8 cellular contexts compared by ENCODE assay signal in the genomic region with DNA sequence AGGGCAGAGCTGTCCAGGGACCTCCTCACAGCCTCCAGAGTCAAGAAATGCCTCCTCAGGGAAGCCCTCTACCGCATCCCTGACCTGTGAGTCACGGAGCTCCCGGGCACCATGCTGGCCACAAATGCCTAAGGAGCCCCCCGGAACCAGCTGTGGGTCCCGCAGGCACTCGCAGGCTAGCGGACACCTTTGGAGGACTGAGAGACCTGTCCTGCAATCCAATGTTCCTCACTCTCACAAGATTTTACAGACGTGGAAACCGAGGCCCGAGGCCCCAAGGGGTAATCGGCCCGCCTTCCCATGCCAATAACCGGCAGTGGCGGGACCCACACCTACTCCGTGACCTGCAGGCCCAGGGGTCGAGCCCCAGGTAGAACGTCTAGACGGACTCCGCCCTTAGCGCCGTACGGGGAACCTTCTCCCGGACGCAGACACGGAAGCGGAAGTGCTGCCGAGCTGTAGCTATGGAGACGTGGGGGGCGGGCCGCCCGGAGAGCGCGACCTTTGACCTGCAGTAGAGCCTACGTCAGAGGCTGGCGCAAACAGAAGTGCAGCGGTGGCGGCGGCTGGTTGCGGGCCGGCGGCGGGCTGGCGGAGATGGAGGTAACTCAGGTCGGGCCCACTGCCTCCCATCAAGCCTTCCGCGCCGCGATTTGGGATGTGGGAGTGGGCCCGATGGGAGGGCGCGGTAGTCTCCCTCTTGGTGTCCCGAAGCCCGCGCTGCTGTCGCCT. TPM values are rescaled to one million over a fixed set of nuclear protein-coding genes. Genes with fewer than 3 reads are reported as not detected.
A peak's percentile ranks its signal among the peaks of the same experiment; 100 is the strongest.
DNase-seq lines count a peak whose midpoint lies in the region; TF ChIP-seq lines count a peak whose summit lies in the region.

A gene with protein sequence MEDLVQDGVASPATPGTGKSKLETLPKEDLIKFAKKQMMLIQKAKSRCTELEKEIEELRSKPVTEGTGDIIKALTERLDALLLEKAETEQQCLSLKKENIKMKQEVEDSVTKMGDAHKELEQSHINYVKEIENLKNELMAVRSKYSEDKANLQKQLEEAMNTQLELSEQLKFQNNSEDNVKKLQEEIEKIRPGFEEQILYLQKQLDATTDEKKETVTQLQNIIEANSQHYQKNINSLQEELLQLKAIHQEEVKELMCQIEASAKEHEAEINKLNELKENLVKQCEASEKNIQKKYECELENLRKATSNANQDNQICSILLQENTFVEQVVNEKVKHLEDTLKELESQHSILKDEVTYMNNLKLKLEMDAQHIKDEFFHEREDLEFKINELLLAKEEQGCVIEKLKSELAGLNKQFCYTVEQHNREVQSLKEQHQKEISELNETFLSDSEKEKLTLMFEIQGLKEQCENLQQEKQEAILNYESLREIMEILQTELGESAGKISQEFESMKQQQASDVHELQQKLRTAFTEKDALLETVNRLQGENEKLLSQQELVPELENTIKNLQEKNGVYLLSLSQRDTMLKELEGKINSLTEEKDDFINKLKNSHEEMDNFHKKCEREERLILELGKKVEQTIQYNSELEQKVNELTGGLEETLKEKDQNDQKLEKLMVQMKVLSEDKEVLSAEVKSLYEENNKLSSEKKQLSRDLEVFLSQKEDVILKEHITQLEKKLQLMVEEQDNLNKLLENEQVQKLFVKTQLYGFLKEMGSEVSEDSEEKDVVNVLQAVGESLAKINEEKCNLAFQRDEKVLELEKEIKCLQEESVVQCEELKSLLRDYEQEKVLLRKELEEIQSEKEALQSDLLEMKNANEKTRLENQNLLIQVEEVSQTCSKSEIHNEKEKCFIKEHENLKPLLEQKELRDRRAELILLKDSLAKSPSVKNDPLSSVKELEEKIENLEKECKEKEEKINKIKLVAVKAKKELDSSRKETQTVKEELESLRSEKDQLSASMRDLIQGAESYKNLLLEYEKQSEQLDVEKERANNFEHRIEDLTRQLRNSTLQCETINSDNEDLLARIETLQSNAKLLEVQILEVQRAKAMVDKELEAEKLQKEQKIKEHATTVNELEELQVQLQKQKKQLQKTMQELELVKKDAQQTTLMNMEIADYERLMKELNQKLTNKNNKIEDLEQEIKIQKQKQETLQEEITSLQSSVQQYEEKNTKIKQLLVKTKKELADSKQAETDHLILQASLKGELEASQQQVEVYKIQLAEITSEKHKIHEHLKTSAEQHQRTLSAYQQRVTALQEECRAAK (N-terminal part only) (plus strand): TSS at position 529 of the 732 bp plus-strand sequence. CDS start 69 bp downstream, at position 598.

- H3K36me3 ChIP-seq in HAP-1 (replicated peaks) (peaks cover 11% of the 10 kb centered on the region), MG63 (peaks cover 18% of the 10 kb centered on the region)

- H3K27ac Mint-ChIP-seq in nephron progenitor cell: peak within 1 kb of the TSS; percentile 98
- peak within 1 kb of the TSS; percentile 94 for H3K27ac Mint-ChIP-seq in stimulated activated naive CD8-positive, alpha-beta T cell treated with anti-CD3 and anti-CD28 coated beads, Interleukin-15, Interleukin-2, amounts not matched to agents 100 ng/mL and 50 ng/mL, for 24 hours

- peaks cover 2% of the 10 kb centered on the region; the same call in 1 of the 2 replicates for H3K9me3 ChIP-seq in HAP-1
- H3K9me3 ChIP-seq in MG63: no peaks in the 10 kb centered on the region

- H3K27me3 ChIP-seq in HAP-1 (ENCODE audit: low read depth): no peaks in the 10 kb centered on the region
- H3K27me3 ChIP-seq in MG63: no peaks in the 10 kb centered on the region

- H3K4me3 Mint-ChIP-seq in nephron progenitor cell: peak within 1 kb of the TSS; percentile 95
- peak within 1 kb of the TSS; percentile 98 for H3K4me3 Mint-ChIP-seq in stimulated activated naive CD8-positive, alpha-beta T cell treated with anti-CD3 and anti-CD28 coated beads, Interleukin-15, Interleukin-2, amounts not matched to agents 100 ng/mL and 50 ng/mL, for 24 hours

- H3K4me1 ChIP-seq in HAP-1: peaks cover 20% of the 10 kb centered on the region

- H3K4me3 ChIP-seq in HAP-1: peak within 1 kb of the TSS; percentile 81
- peak within 1 kb of the TSS; percentile 97 for H3K4me3 ChIP-seq in MG63

- peaks cover 7% of the 10 kb centered on the region for H3K27me3 Mint-ChIP-seq in nephron progenitor cell (ENCODE audit: low read depth, poor library complexity)
- no peaks in the 10 kb centered on the region for H3K27me3 Mint-ChIP-seq in stimulated activated naive CD8-positive, alpha-beta T cell treated with anti-CD3 and anti-CD28 coated beads, Interleukin-15, Interleukin-2, amounts not matched to agents 100 ng/mL and 50 ng/mL, for 24 hours

- H3K36me3 Mint-ChIP-seq in nephron progenitor cell (ENCODE audit: low read depth): peaks cover 34% of the 10 kb centered on the region
- H3K36me3 Mint-ChIP-seq in stimulated activated naive CD8-positive, alpha-beta T cell treated with anti-CD3 and anti-CD28 coated beads, Interleukin-15, Interleukin-2, amounts not matched to agents 100 ng/mL and 50 ng/mL, for 24 hours (ENCODE audit: low read depth): peaks cover 22% of the 10 kb centered on the region

- H3K9me3 Mint-ChIP-seq in nephron progenitor cell: peaks cover 5% of the 10 kb centered on the region
- H3K9me3 Mint-ChIP-seq in stimulated activated naive CD8-positive, alpha-beta T cell treated with anti-CD3 and anti-CD28 coated beads, Interleukin-15, Interleukin-2, amounts not matched to agents 100 ng/mL and 50 ng/mL, for 24 hours: no peaks in the 10 kb centered on the region

- peaks cover 50% of the 10 kb centered on the region for H3K4me1 Mint-ChIP-seq in nephron progenitor cell
- peaks cover 57% of the 10 kb centered on the region for H3K4me1 Mint-ChIP-seq in stimulated activated naive CD8-positive, alpha-beta T cell treated with anti-CD3 and anti-CD28 coated beads, Interleukin-15, Interleukin-2, amounts not matched to agents 100 ng/mL and 50 ng/mL, for 24 hours (ENCODE audit: low read depth)

- DNase-seq in G401 (ENCODE audit: low spot score) (peak; percentile 81), HAP-1 (ENCODE audit: low spot score in 2 of 2) (peak; percentile 86 to 96), MG63 (peak; percentile 90), SHP77 (lab: John Stamatoyannopoulos, UW) (peak; percentile 85 to 91), fibroblast of the conjunctiva (ENCODE audit: low read depth) (peak; percentile 90), nephron progenitor cell (peak; percentile 96)
- peak; percentile 95 for DNase-seq in activated T-helper 9 cell treated with anti-CD3 and anti-CD28 coated beads, Interleukin-2, amount 50 U/mL, for 16 hours (ENCODE audit: low read depth)

- in situ Hi-C loops in G401 (cut with HindIII; ENCODE audit: low sequenced_read_pairs): no loop called here
- in situ Hi-C loops in HAP-1 (cut with MboI; ENCODE audit: low sequenced_read_pairs): no loop called here

- no peak for TF ChIP-seq CTCF in nephron progenitor cell (IDR thresholded peaks at IDR 0.05)

RNA-seq across cellular contexts. Expression of the gene that starts here (rescaled TPM):
- total RNA-seq in G401 (2014; rRNA removed; shearing (Covaris generic)): 13.5 and 18.9 TPM in 2 replicates
- total RNA-seq in MG63 (2014; rRNA removed; shearing (Covaris generic); ENCODE audit: low replicate concordance): 4.0 and 6.0 TPM in 2 replicates

Comparison
In these comparisons a context has a peak if more than half of its experiments do, and no peak if none do; other contexts are left out.
1. Peak in every context shown above with its lines: DNase-seq and H3K4me3 ChIP-seq.